ENCODE assay signal across 1 cellular context in genomic region chr4:184657820-184658219, GRCh38.
A peak's percentile ranks its signal among the peaks of the same experiment; 100 is the strongest.
TF ChIP-seq lines count a peak whose summit lies in the region.

No MANE protein-coding gene starts in this region.

TF ChIP-seq in HEK293, 187 proteins besides CTCF, POLR2A, EP300 and RAD21 (continued from another document):
- TF ChIP-seq ZNF518A (tag by site-specific recombination; conservative IDR thresholded peaks at IDR 0.05; ENCODE audit: low read depth) (peak; percentile 72), ZNF510 (tag by site-specific recombination; IDR thresholded peaks at IDR 0.05; ENCODE audit: insufficient replicate concordance) (peak; percentile 43), ZNF202 (tag by site-specific recombination; IDR thresholded peaks at IDR 0.05; ENCODE audit: borderline replicate concordance) (peak; percentile 29; the same call in 1 of the 2 replicates), ZNF623 (tag by site-specific recombination; IDR thresholded peaks at IDR 0.05) (peak; percentile 63), ZNF555 (tag by site-specific recombination; conservative IDR thresholded peaks at IDR 0.05) (peak; percentile 67), ZNF529 (tag by site-specific recombination; IDR thresholded peaks at IDR 0.05; ENCODE audit: insufficient replicate concordance) (peak; percentile 29), ZNF629 (tag by site-specific recombination; IDR thresholded peaks at IDR 0.05) (0 out of 2 replicates have a peak, but pooled peaks have one; percentile 16)
